19 cellular contexts compared by ENCODE assay signal in genomic region chr22:48705159-48705916, GRCh38.
"Had no signal": no experiment of that assay in that cellular context is flagged by ENCODE, and none has a peak within 500 bp of the region (broad histone marks: within the 10 kb centered on the region; RNA-seq: fewer than 3 reads in every experiment).

No MANE protein-coding gene starts in this region.

- H3K9me3 ChIP-seq: heart left ventricle, mucosa of descending colon, SK-N-SH, thyroid gland, uterus had no signal

- H3K4me1 Mint-ChIP-seq: activated CD4-positive, alpha-beta memory T cell treated with anti-CD3 and anti-CD28 coated beads, Interleukin-2, amount 10 ng/mL, durations not matched to agents 7 days and 5 days; activated CD4-positive, alpha-beta T cell treated with anti-CD3 and anti-CD28 coated beads for 36 hours; memory B cell; naive thymus-derived CD4-positive, alpha-beta T cell; stimulated activated effector memory CD8-positive, alpha-beta T cell treated with anti-CD3 and anti-CD28 coated beads, Interleukin-12 subunit alpha, Interleukin-12 subunit beta, amount 100 ng/mL, for 72 hours had no signal

- H3K27ac ChIP-seq: epithelial cell of prostate, heart left ventricle, thyroid gland, uterus, VCaP had no signal

- H3K27me3 Mint-ChIP-seq: activated CD4-positive, alpha-beta memory T cell treated with anti-CD3 and anti-CD28 coated beads, Interleukin-2, amount 10 ng/mL, durations not matched to agents 7 days and 5 days; activated CD4-positive, alpha-beta T cell treated with anti-CD3 and anti-CD28 coated beads for 36 hours; memory B cell; naive thymus-derived CD4-positive, alpha-beta T cell had no signal

- ATAC-seq: activated CD4-positive, alpha-beta T cell treated with anti-CD3 and anti-CD28 coated beads for 36 hours; heart left ventricle; left colon; mucosa of descending colon; naive thymus-derived CD4-positive, alpha-beta T cell; stimulated activated effector memory CD8-positive, alpha-beta T cell treated with anti-CD3 and anti-CD28 coated beads, Interleukin-12 subunit alpha, Interleukin-12 subunit beta, amount 100 ng/mL, for 72 hours had no signal

- H3K27me3 ChIP-seq: thyroid gland, uterus had no signal

- DNase-seq: activated CD4-positive, alpha-beta memory T cell treated with anti-CD3 and anti-CD28 coated beads, Interleukin-2, amount 10 ng/mL, durations not matched to agents 7 days and 5 days; activated CD4-positive, alpha-beta T cell treated with anti-CD3 and anti-CD28 coated beads for 36 hours; activated gamma-delta T cell treated with Interleukin-2 at 50 U/mL for 16 hours; activated T-cell treated with anti-CD3 and anti-CD28 coated beads, Interleukin-2, amount 50 U/mL, for 48 hours; anterior cingulate cortex; cerebellar nuclear complex; left colon; mucosa of descending colon; naive thymus-derived CD4-positive, alpha-beta T cell; SK-N-SH; stimulated activated CD4-positive, alpha-beta T cell treated with anti-CD3 and anti-CD28 coated beads, Interleukin-12 subunit alpha, Interleukin-12 subunit beta, amount 100 ng/mL, for 4 hours; stimulated activated CD4-positive, alpha-beta T cell treated with anti-CD3 and anti-CD28 coated beads, Interleukin-2, amount 100 ng/mL, for 24 hours; thyroid gland; uterus had no signal

- H3K4me1 ChIP-seq: heart left ventricle, thyroid gland, uterus had no signal

- H3K4me3 Mint-ChIP-seq: activated CD4-positive, alpha-beta memory T cell treated with anti-CD3 and anti-CD28 coated beads, Interleukin-2, amount 10 ng/mL, durations not matched to agents 7 days and 5 days; activated CD4-positive, alpha-beta T cell treated with anti-CD3 and anti-CD28 coated beads for 36 hours; memory B cell; naive thymus-derived CD4-positive, alpha-beta T cell; stimulated activated effector memory CD8-positive, alpha-beta T cell treated with anti-CD3 and anti-CD28 coated beads, Interleukin-12 subunit alpha, Interleukin-12 subunit beta, amount 100 ng/mL, for 72 hours had no signal

- H3K4me3 ChIP-seq: heart left ventricle, mucosa of descending colon, thyroid gland, uterus had no signal

- H3K9me3 Mint-ChIP-seq: activated CD4-positive, alpha-beta memory T cell treated with anti-CD3 and anti-CD28 coated beads, Interleukin-2, amount 10 ng/mL, durations not matched to agents 7 days and 5 days; memory B cell; stimulated activated effector memory CD8-positive, alpha-beta T cell treated with anti-CD3 and anti-CD28 coated beads, Interleukin-12 subunit alpha, Interleukin-12 subunit beta, amount 100 ng/mL, for 72 hours had no signal

- H3K27ac Mint-ChIP-seq: activated CD4-positive, alpha-beta memory T cell treated with anti-CD3 and anti-CD28 coated beads, Interleukin-2, amount 10 ng/mL, durations not matched to agents 7 days and 5 days; activated CD4-positive, alpha-beta T cell treated with anti-CD3 and anti-CD28 coated beads for 36 hours; memory B cell; naive thymus-derived CD4-positive, alpha-beta T cell; stimulated activated effector memory CD8-positive, alpha-beta T cell treated with anti-CD3 and anti-CD28 coated beads, Interleukin-12 subunit alpha, Interleukin-12 subunit beta, amount 100 ng/mL, for 72 hours had no signal

- H3K36me3 Mint-ChIP-seq: memory B cell; naive thymus-derived CD4-positive, alpha-beta T cell; stimulated activated effector memory CD8-positive, alpha-beta T cell treated with anti-CD3 and anti-CD28 coated beads, Interleukin-12 subunit alpha, Interleukin-12 subunit beta, amount 100 ng/mL, for 72 hours had no signal

- H3K36me3 ChIP-seq: heart left ventricle, thyroid gland, uterus had no signal
